ENCODE assay signal across 8 cellular contexts in genomic region chr17:51860934-51861561, GRCh38.
DNase-seq lines count a peak whose midpoint lies in the region; ATAC-seq, FAIRE-seq and TF ChIP-seq lines count a peak whose summit lies in the region.

No MANE protein-coding gene starts in this region.

- FAIRE-seq in keratinocyte (lab: Jason Lieb, UNC), result peak; percentile 67

- no peaks in the 10 kb centered on the region for H3K9me1 ChIP-seq in keratinocyte (ENCODE audit: control insufficient read depth, extremely low read depth, insufficient read depth, low read length)

- intact Hi-C loops in heart right ventricle (cut with DNase I) (no loop called here), heart left ventricle (cut with DNase I) (no loop called here)
- intact Hi-C loops in activated T-helper 2 cell treated with anti-CD3 and anti-CD28 coated beads, Interferon-gamma antibody, Interleukin-2, Interleukin-4, amounts not matched to agents 10 μg/mL and 5 μg/mL and 100 μg/mL, durations not matched to agents 14 hours and 24 hours and 36 hours (cut with micrococcal nuclease), result no loop called here

- peaks cover 3% of the 10 kb centered on the region for H4K20me1 ChIP-seq in keratinocyte (ENCODE audit: control insufficient read depth, extremely low read depth, insufficient read depth, low read length)

- H3K4me2 ChIP-seq in keratinocyte (ENCODE audit: control insufficient read depth, extremely low read depth, insufficient read depth, low read depth, low read length), result no peak overlapping the region

- H3K79me2 ChIP-seq in keratinocyte (ENCODE audit: control insufficient read depth, insufficient read depth, low read length), result no peaks in the 10 kb centered on the region

- no peak overlapping the region for H3K27ac Mint-ChIP-seq in T-helper 2 cell treated with Interferon-gamma antibody and Interleukin-4, amounts not matched to agents 5 μg/mL and 100 μg/mL, for 36 hours
- H3K27ac Mint-ChIP-seq in activated T-helper 2 cell treated with anti-CD3 and anti-CD28 coated beads, Interferon-gamma antibody, Interleukin-2, Interleukin-4, amounts not matched to agents 10 μg/mL and 5 μg/mL and 100 μg/mL, durations not matched to agents 14 hours and 24 hours and 36 hours, result no peak overlapping the region

- H3K27ac ChIP-seq in heart right ventricle, result no peak overlapping the region
- no peak overlapping the region for H3K27ac ChIP-seq in heart left ventricle
- no peak overlapping the region for H3K27ac ChIP-seq in keratinocyte (ENCODE audit: control insufficient read depth, insufficient read depth, low read length)

- no peaks in the 10 kb centered on the region for H3K4me1 ChIP-seq in heart right ventricle
- no peaks in the 10 kb centered on the region for H3K4me1 ChIP-seq in heart left ventricle
- H3K4me1 ChIP-seq in keratinocyte (ENCODE audit: control insufficient read depth, extremely low read depth, insufficient read depth, low read length), result no peaks in the 10 kb centered on the region

- no peaks in the 10 kb centered on the region for H3K9me3 ChIP-seq in heart right ventricle
- peaks cover 0 to 5% (median 0%) of the 10 kb centered on the region in 12 donors for H3K9me3 ChIP-seq in heart left ventricle
- no peaks in the 10 kb centered on the region for H3K9me3 ChIP-seq in keratinocyte (ENCODE audit: control insufficient read depth, low read depth, low read length)

- ATAC-seq in heart right ventricle (no peak), heart left ventricle (no peak), GM21381 (IDR thresholded peaks at IDR 0.05; ENCODE audit: unreplicated experiment) (no peak)

- H3K36me3 Mint-ChIP-seq in T-helper 2 cell treated with Interferon-gamma antibody and Interleukin-4, amounts not matched to agents 5 μg/mL and 100 μg/mL, for 36 hours (ENCODE audit: low read depth), result no peaks in the 10 kb centered on the region
- no peaks in the 10 kb centered on the region for H3K36me3 Mint-ChIP-seq in activated T-helper 2 cell treated with anti-CD3 and anti-CD28 coated beads, Interferon-gamma antibody, Interleukin-2, Interleukin-4, amounts not matched to agents 10 μg/mL and 5 μg/mL and 100 μg/mL, durations not matched to agents 14 hours and 24 hours and 36 hours (ENCODE audit: low read depth)

- H3K9me3 Mint-ChIP-seq in T-helper 2 cell treated with Interferon-gamma antibody and Interleukin-4, amounts not matched to agents 5 μg/mL and 100 μg/mL, for 36 hours, result no peaks in the 10 kb centered on the region
- H3K9me3 Mint-ChIP-seq in activated T-helper 2 cell treated with anti-CD3 and anti-CD28 coated beads, Interferon-gamma antibody, Interleukin-2, Interleukin-4, amounts not matched to agents 10 μg/mL and 5 μg/mL and 100 μg/mL, durations not matched to agents 14 hours and 24 hours and 36 hours, result no peaks in the 10 kb centered on the region

- no peak overlapping the region for H3K9ac ChIP-seq in keratinocyte (ENCODE audit: control insufficient read depth, extremely low read depth, insufficient read depth, low read length)

- dilution Hi-C loops in keratinocyte (cut with MboI; ENCODE audit: extremely low pct_ligation_motif_present, low sequenced_read_pairs), result no loop called here

- H3K4me3 ChIP-seq in heart right ventricle, result no peak overlapping the region
- H3K4me3 ChIP-seq in heart left ventricle, result no peak overlapping the region
- no peak overlapping the region for H3K4me3 ChIP-seq in keratinocyte (ENCODE audit: control insufficient read depth in 2 of 3, extremely low read depth in 1 of 3, insufficient read depth in 2 of 3, low read depth in 1 of 3, low read length in 3 of 3)

- H3K4me1 Mint-ChIP-seq in T-helper 2 cell treated with Interferon-gamma antibody and Interleukin-4, amounts not matched to agents 5 μg/mL and 100 μg/mL, for 36 hours (ENCODE audit: low read depth), result no peaks in the 10 kb centered on the region
- H3K4me1 Mint-ChIP-seq in activated T-helper 2 cell treated with anti-CD3 and anti-CD28 coated beads, Interferon-gamma antibody, Interleukin-2, Interleukin-4, amounts not matched to agents 10 μg/mL and 5 μg/mL and 100 μg/mL, durations not matched to agents 14 hours and 24 hours and 36 hours (ENCODE audit: low read depth), result no peaks in the 10 kb centered on the region

- peak in 7 of 9 donors; percentile 13 to 53 (median 41) for TF ChIP-seq CTCF in heart right ventricle (IDR thresholded peaks at IDR 0.05)
- peak in 6 of 12 donors; percentile 10 to 44 (median 30) for TF ChIP-seq CTCF in heart left ventricle (IDR thresholded peaks at IDR 0.05)
- peak; percentile 69 to 90 (median 87) for TF ChIP-seq CTCF in keratinocyte (optimal IDR thresholded peaks at IDR 0.05 in 1 of 3, IDR thresholded peaks at IDR 0.05 in 1 of 3, conservative IDR thresholded peaks at IDR 0.05 in 1 of 3; ENCODE audit: extremely low read depth in 1 of 3, insufficient read depth in 2 of 3, low read length in 3 of 3)

- no peak overlapping the region for H3K4me3 Mint-ChIP-seq in T-helper 2 cell treated with Interferon-gamma antibody and Interleukin-4, amounts not matched to agents 5 μg/mL and 100 μg/mL, for 36 hours
- H3K4me3 Mint-ChIP-seq in activated T-helper 2 cell treated with anti-CD3 and anti-CD28 coated beads, Interferon-gamma antibody, Interleukin-2, Interleukin-4, amounts not matched to agents 10 μg/mL and 5 μg/mL and 100 μg/mL, durations not matched to agents 14 hours and 24 hours and 36 hours (ENCODE audit: low read depth), result no peak overlapping the region

- H3K27me3 ChIP-seq in heart right ventricle (peaks cover 0 to 11% (median 0%) of the 10 kb centered on the region in 7 donors), heart left ventricle (peaks cover 0 to 10% (median 0%) of the 10 kb centered on the region in 9 donors), keratinocyte (ENCODE audit: control insufficient read depth, extremely low read depth, insufficient read depth, low read length) (no peaks in the 10 kb centered on the region)

- WGBS in heart right ventricle, 2 donors, result 11 to 17% methylated on average over 6 of the region's 6 CpGs
- 11 to 19% (median 15%) methylated on average over 6 of the region's 6 CpGs for WGBS in heart left ventricle, 4 donors

- H2AFZ ChIP-seq in keratinocyte (ENCODE audit: control insufficient read depth, low read length), result no peak overlapping the region

- H3K36me3 ChIP-seq in heart right ventricle (no peaks in the 10 kb centered on the region), heart left ventricle (no peaks in the 10 kb centered on the region), keratinocyte (ENCODE audit: control insufficient read depth in 2 of 2, extremely low read depth in 1 of 2, insufficient read depth in 2 of 2, low read length in 2 of 2) (no peaks in the 10 kb centered on the region)

- no peak for DNase-seq in heart right ventricle
- DNase-seq in heart left ventricle, result no peak
- DNase-seq in KG1 (lab: John Stamatoyannopoulos, UW), result peak; percentile 0
- DNase-seq in T-helper 2 cell treated with Interferon-gamma antibody and Interleukin-4, amounts not matched to agents 5 μg/mL and 100 μg/mL, for 36 hours (ENCODE audit: low spot score), result peak; percentile 10
- DNase-seq in keratinocyte (ENCODE audit: low read depth, low spot score), result peak; percentile 19
- DNase-seq in NCI-H226, result no peak
- no peak for DNase-seq in activated T-helper 2 cell treated with anti-CD3 and anti-CD28 coated beads, Interferon-gamma antibody, Interleukin-2, Interleukin-4, amounts not matched to agents 10 μg/mL and 5 μg/mL and 100 μg/mL, durations not matched to agents 14 hours and 24 hours and 36 hours (ENCODE audit: low spot score)

- no peaks in the 10 kb centered on the region for H3K27me3 Mint-ChIP-seq in T-helper 2 cell treated with Interferon-gamma antibody and Interleukin-4, amounts not matched to agents 5 μg/mL and 100 μg/mL, for 36 hours (ENCODE audit: low read depth)
- peaks cover 2% of the 10 kb centered on the region for H3K27me3 Mint-ChIP-seq in activated T-helper 2 cell treated with anti-CD3 and anti-CD28 coated beads, Interferon-gamma antibody, Interleukin-2, Interleukin-4, amounts not matched to agents 10 μg/mL and 5 μg/mL and 100 μg/mL, durations not matched to agents 14 hours and 24 hours and 36 hours (ENCODE audit: low read depth)

- TF ChIP-seq POLR2A in heart left ventricle (IDR thresholded peaks at IDR 0.05), result no peak

Comparison
In these comparisons a context has a peak if more than half of its experiments do, and no peak if none do; other contexts are left out.
1. DNase-seq: peak in KG1 (single experiment), T-helper 2 cell treated with Interferon-gamma antibody and Interleukin-4, amounts not matched to agents 5 μg/mL and 100 μg/mL, for 36 hours (single experiment) and keratinocyte (single experiment); none in heart right ventricle (0 of 2), heart left ventricle (0 of 5), NCI-H226 (single experiment) and activated T-helper 2 cell treated with anti-CD3 and anti-CD28 coated beads, Interferon-gamma antibody, Interleukin-2, Interleukin-4, amounts not matched to agents 10 μg/mL and 5 μg/mL and 100 μg/mL, durations not matched to agents 14 hours and 24 hours and 36 hours (single experiment).